Comparison of ENCODE assay signal across 18 cellular contexts in the genomic region with DNA sequence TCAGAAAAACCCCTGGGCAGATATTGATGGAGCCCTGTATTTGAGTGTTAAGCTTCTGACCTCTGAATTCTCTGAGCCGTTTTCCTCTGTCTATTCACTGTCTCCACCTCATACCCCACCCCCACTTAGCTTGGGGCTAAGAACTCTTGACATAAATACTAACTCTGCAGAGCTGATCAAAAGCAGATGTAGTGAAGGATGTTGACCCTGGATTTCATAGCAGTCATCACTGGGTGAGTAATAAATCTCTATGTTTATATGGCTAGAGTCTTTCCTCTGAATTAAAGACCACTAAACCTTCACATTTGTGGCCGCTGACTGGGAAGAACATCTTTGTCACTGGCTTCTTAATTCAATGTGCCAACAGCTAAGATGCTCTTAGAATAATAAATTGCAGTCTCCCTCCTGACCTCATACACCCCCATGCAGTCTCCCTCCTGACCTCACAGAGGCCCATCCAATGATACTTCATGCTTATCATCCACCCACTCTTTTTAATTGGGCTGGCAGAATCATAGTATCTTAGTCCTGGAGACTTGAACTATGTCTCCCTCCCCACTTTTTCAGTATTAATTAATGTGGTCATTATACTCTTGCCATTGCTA.
DNase-seq lines count a peak whose midpoint lies in the region; ATAC-seq, FAIRE-seq and TF ChIP-seq lines count a peak whose summit lies in the region.
"Had no signal": no experiment of that assay in that cellular context is flagged by ENCODE, and none has a peak within 500 bp of the region (broad histone marks: within the 10 kb centered on the region; RNA-seq: fewer than 3 reads in every experiment).

No MANE protein-coding gene starts in this region.

- no peak overlapping the region for H3K4me3 ChIP-seq in AG04450 (ENCODE audit: low read depth, low read length)
- H3K4me3 ChIP-seq in foreskin fibroblast (ENCODE audit: low read depth in 1 of 2, low read length in 2 of 2), result no peak overlapping the region
- no peak overlapping the region for H3K4me3 ChIP-seq in ascending aorta
- H3K4me3 ChIP-seq: upper lobe of left lung had no signal

- H3K36me3 ChIP-seq in ascending aorta, result no peaks in the 10 kb centered on the region
- H3K36me3 ChIP-seq: upper lobe of left lung had no signal

- H3K27ac ChIP-seq in AG04450 (ENCODE audit: low read depth, low read length), result no peak overlapping the region
- H3K27ac ChIP-seq in ascending aorta, result no peak overlapping the region
- H3K27ac ChIP-seq: upper lobe of left lung had no signal

- H3K9me3 ChIP-seq in AG04450 (ENCODE audit: control insufficient read depth, insufficient read depth, low read length) (peaks cover 8% of the 10 kb centered on the region), ascending aorta (no peaks in the 10 kb centered on the region)

- TF ChIP-seq CTCF in AG04450 (IDR thresholded peaks at IDR 0.05; ENCODE audit: low read depth, low read length) (no peak), foreskin fibroblast (IDR thresholded peaks at IDR 0.05; ENCODE audit: low read depth, low read length) (no peak), ascending aorta (IDR thresholded peaks at IDR 0.05) (no peak)

- CTCF ChIA-PET in AG04450 (lab: Charles Lee), result interaction anchor here (1.3 to 4.2 kb wide), 3 partner anchors 14 to 80 kb away, joined by 3 to 22 read pairs (median 4); no protein-coding TSS in a partner anchor

- H3K4me3 Mint-ChIP-seq in natural killer cell treated with Interleukin-12 subunit alpha and Interleukin-12 subunit beta and Interleukin-15 and Interleukin-18, amount 100 ng/mL, for 72 hours, result no peak overlapping the region
- H3K4me3 Mint-ChIP-seq: activated CD4-positive, alpha-beta memory T cell treated with anti-CD3 and anti-CD28 coated beads for 36 hours; stimulated activated memory B cell treated with anti-CD40 and anti-IgM and Interleukin-4, amounts not matched to agents 10 μg/mL and 1 μg/mL and 100 μg/mL, for 72 hours had no signal

- H3K9me3 Mint-ChIP-seq in natural killer cell treated with Interleukin-12 subunit alpha and Interleukin-12 subunit beta and Interleukin-15 and Interleukin-18, amount 100 ng/mL, for 72 hours, result peaks cover 2% of the 10 kb centered on the region

- peaks cover 0 to 8% of the 10 kb centered on the region in 2 donors for H3K4me1 Mint-ChIP-seq in natural killer cell treated with Interleukin-12 subunit alpha and Interleukin-12 subunit beta and Interleukin-15 and Interleukin-18, amount 100 ng/mL, for 72 hours (ENCODE audit: low read depth in 2 of 2)
- H3K4me1 Mint-ChIP-seq: stimulated activated memory B cell treated with anti-CD40 and anti-IgM and Interleukin-4, amounts not matched to agents 10 μg/mL and 1 μg/mL and 100 μg/mL, for 72 hours had no signal

- DNase-seq in AG04450 (ENCODE audit: low read depth, low spot score) (peak; percentile 67), H54 (ENCODE audit: insufficient read length, low spot score) (no peak), T1000 (lab: John Stamatoyannopoulos, UW) (peak; percentile 38), foreskin fibroblast (peak; percentile 86 to 95), ascending aorta (ENCODE audit: low spot score in 2 of 2) (no peak), DMS 273 (lab: John Stamatoyannopoulos, UW; ENCODE audit: unreplicated experiment) (no peak), left ventricle myocardium superior (no peak)
- no peak for DNase-seq in natural killer cell treated with Interleukin-12 subunit alpha and Interleukin-12 subunit beta and Interleukin-15 and Interleukin-18, amount 100 ng/mL, for 72 hours (ENCODE audit: low spot score)
- DNase-seq: ACHN; activated CD4-positive, alpha-beta memory T cell treated with anti-CD3 and anti-CD28 coated beads for 36 hours; hypothalamus; left colon; NCI-H1694; NCI-H526; small intestine; upper lobe of left lung had no signal

- H3K36me3 Mint-ChIP-seq in natural killer cell treated with Interleukin-12 subunit alpha and Interleukin-12 subunit beta and Interleukin-15 and Interleukin-18, amount 100 ng/mL, for 72 hours, result peaks cover 11% of the 10 kb centered on the region
- H3K36me3 Mint-ChIP-seq: activated CD4-positive, alpha-beta memory T cell treated with anti-CD3 and anti-CD28 coated beads for 36 hours had no signal

- no peaks in the 10 kb centered on the region for H3K4me1 ChIP-seq in ascending aorta
- H3K4me1 ChIP-seq: upper lobe of left lung had no signal

- intact Hi-C loops in ascending aorta (cut with DNase I), result no loop called here
- intact Hi-C loops in left ventricle myocardium superior (cut with micrococcal nuclease), result no loop called here

- peaks cover 6% of the 10 kb centered on the region for H3K27me3 ChIP-seq in AG04450 (ENCODE audit: control insufficient read depth, insufficient read depth, low read length)
- H3K27me3 ChIP-seq in ascending aorta, result no peaks in the 10 kb centered on the region
- H3K27me3 ChIP-seq: upper lobe of left lung had no signal

- no peak for ATAC-seq in left ventricle myocardium superior
- no peak for ATAC-seq in natural killer cell treated with Interleukin-12 subunit alpha and Interleukin-12 subunit beta and Interleukin-15 and Interleukin-18, amount 100 ng/mL, for 72 hours
- ATAC-seq: left colon; stimulated activated memory B cell treated with anti-CD40 and anti-IgM and Interleukin-4, amounts not matched to agents 10 μg/mL and 1 μg/mL and 100 μg/mL, for 72 hours had no signal

- POLR2A ChIA-PET in AG04450 (lab: Yijun Ruan, JAX), result no interaction called here

- TF ChIP-seq POLR2A in H54 (IDR thresholded peaks at IDR 0.05; ENCODE audit: low read depth, low read length), result no peak

- FAIRE-seq in H54 (lab: Jason Lieb, UNC), result peak; percentile 48
- FAIRE-seq: endothelial cell of umbilical vein, small intestine had no signal

- no peak overlapping the region for H3K27ac Mint-ChIP-seq in natural killer cell treated with Interleukin-12 subunit alpha and Interleukin-12 subunit beta and Interleukin-15 and Interleukin-18, amount 100 ng/mL, for 72 hours
- H3K27ac Mint-ChIP-seq: activated CD4-positive, alpha-beta memory T cell treated with anti-CD3 and anti-CD28 coated beads for 36 hours; stimulated activated memory B cell treated with anti-CD40 and anti-IgM and Interleukin-4, amounts not matched to agents 10 μg/mL and 1 μg/mL and 100 μg/mL, for 72 hours had no signal

- peaks cover 28 to 58% of the 10 kb centered on the region in 2 donors for H3K27me3 Mint-ChIP-seq in natural killer cell treated with Interleukin-12 subunit alpha and Interleukin-12 subunit beta and Interleukin-15 and Interleukin-18, amount 100 ng/mL, for 72 hours

Comparison
In these comparisons a context has a peak if more than half of its experiments do, and no peak if none do; other contexts are left out.
1. DNase-seq: peak in AG04450 (single experiment), T1000 (single experiment) and foreskin fibroblast (2 of 2); none in H54 (single experiment), ascending aorta (0 of 2), DMS 273 (single experiment), left ventricle myocardium superior (single experiment) and natural killer cell treated with Interleukin-12 subunit alpha and Interleukin-12 subunit beta and Interleukin-15 and Interleukin-18, amount 100 ng/mL, for 72 hours (single experiment).